Comparison of ENCODE assay signal across 2 cellular contexts in the genomic region with DNA sequence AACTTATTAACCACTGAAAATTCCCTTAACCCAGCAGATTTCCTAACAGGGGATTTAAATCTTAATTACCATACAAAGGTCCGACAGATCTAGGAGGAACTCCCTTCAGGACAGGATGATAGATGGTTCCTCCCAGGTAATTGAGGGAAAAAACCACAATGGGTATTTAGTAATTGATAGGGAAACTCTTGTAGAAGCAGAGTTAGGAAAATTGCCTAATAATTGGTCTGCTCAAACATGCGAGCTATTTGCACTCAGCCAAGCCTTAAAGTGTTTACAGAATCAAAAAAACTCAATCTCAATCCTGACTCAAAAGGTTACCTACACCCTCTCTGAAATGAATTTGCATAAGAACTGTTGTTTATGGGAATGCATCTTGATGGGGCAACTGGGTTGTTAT. TPM values are rescaled to one million over a fixed set of nuclear protein-coding genes. Genes with fewer than 3 reads are reported as not detected.
"Had no signal": no experiment of that assay in that cellular context is flagged by ENCODE, and none has a peak within 500 bp of the region (broad histone marks: within the 10 kb centered on the region; RNA-seq: fewer than 3 reads in every experiment).

No MANE protein-coding gene starts in this region.

RNA-seq across cellular contexts. Expression of a gene that starts 45.4 kb away (rescaled TPM):
- total RNA-seq: IMR-90, RPMI7951 had no signal
- polyA plus RNA-seq: IMR-90 had no signal
